10 cellular contexts compared by ENCODE assay signal in the genomic region with DNA sequence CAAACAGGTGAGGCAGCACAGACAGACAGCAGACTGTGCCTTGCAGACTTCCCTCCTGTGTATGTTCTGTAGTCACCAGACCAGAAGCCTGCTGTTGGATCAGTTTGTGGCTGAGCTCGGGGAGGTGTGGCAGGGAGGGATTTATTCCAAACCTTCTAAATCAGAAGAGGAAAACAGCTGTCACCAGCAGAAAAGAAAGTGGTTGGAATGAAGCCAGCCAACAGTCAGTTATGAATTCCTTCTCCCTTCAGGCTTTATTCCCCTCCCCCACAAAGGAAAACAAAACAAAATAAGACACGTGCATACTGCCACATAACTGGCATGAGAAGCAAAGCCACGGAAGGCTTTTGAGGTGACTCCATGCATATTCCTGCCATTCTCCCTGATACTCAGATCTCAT. TPM values are rescaled to one million over a fixed set of nuclear protein-coding genes. Genes with fewer than 3 reads are reported as not detected.
DNase-seq lines count a peak whose midpoint lies in the region; ATAC-seq and TF ChIP-seq lines count a peak whose summit lies in the region.
"Had no signal": no experiment of that assay in that cellular context is flagged by ENCODE, and none has a peak within 500 bp of the region (broad histone marks: within the 10 kb centered on the region; RNA-seq: fewer than 3 reads in every experiment).

No MANE protein-coding gene starts in this region.

- DNase-seq in GM04504 (ENCODE audit: low read depth), result peak; percentile 65
- no peak for DNase-seq in RWPE2 (ENCODE audit: low spot score)
- peak; percentile 58 to 81 for DNase-seq in fibroblast of lung (ENCODE audit: low read depth in 2 of 2)
- no peak for DNase-seq in GM20000 (ENCODE audit: low spot score)
- no peak for DNase-seq in HAP-1 (ENCODE audit: low spot score in 2 of 2)
- DNase-seq in transverse colon, result no peak
- DNase-seq in cortex of kidney (lab: John Stamatoyannopoulos, UW), result no peak
- DNase-seq: NCI-H774; stimulated activated CD4-positive, alpha-beta T cell treated with anti-CD3 and anti-CD28 coated beads, Interleukin-2, amount 100 ng/mL, for 24 hours had no signal

- no peak overlapping the region for H2AFZ ChIP-seq in fibroblast of lung (ENCODE audit: low read length)

- 44% methylated on average over 2 to 3 of the region's 3 CpGs for WGBS in transverse colon (ENCODE audit: low coverage in 1 of 2), 2 donors

- intact Hi-C loops in transverse colon (cut with DNase I; ENCODE audit: low total_unique reads), result no loop called here

- H3K4me1 ChIP-seq in RWPE2 (ENCODE audit: insufficient read depth, poor library complexity, severe bottlenecking) (peaks cover 37% of the 10 kb centered on the region), fibroblast of lung (ENCODE audit: control insufficient read depth, extremely low read depth, insufficient read depth, low read length) (peaks cover 34% of the 10 kb centered on the region), rectal smooth muscle tissue (ENCODE audit: control insufficient read depth, insufficient read depth, low read length) (peaks cover 21% of the 10 kb centered on the region), HAP-1 (no peaks in the 10 kb centered on the region; the same call in 1 of the 2 replicates), transverse colon (peaks cover 8 to 20% (median 16%) of the 10 kb centered on the region in 4 donors)

- in situ Hi-C loops in HAP-1 (cut with MboI; ENCODE audit: low sequenced_read_pairs), result no loop called here
- in situ Hi-C loops in transverse colon (cut with MboI; ENCODE audit: low pct_ligation_motif_present in 1 of 4, low pct_unique_long_range_greater_than_20kb in 1 of 4, low sequenced_read_pairs in 3 of 4), result no loop called here

- H3K4me3 ChIP-seq in RWPE2 (ENCODE audit: severe bottlenecking), result no peak overlapping the region
- H3K4me3 ChIP-seq in fibroblast of lung (replicated peaks in 1 of 4; ENCODE audit: control extremely low read depth in 1 of 4, insufficient read depth in 1 of 4, low read depth in 3 of 4, low read length in 4 of 4), result no peak overlapping the region
- no peak overlapping the region for H3K4me3 ChIP-seq in rectal smooth muscle tissue (ENCODE audit: low read length)
- no peak overlapping the region for H3K4me3 ChIP-seq in HAP-1
- H3K4me3 ChIP-seq in transverse colon, result no peak overlapping the region

- peaks cover 3% of the 10 kb centered on the region for H3K79me2 ChIP-seq in fibroblast of lung (ENCODE audit: control insufficient read depth, insufficient read depth, low read length)

- H3K9ac ChIP-seq in fibroblast of lung (ENCODE audit: insufficient read depth, low read length) (no peak overlapping the region), rectal smooth muscle tissue (ENCODE audit: low read length) (no peak overlapping the region)

- ATAC-seq in RWPE2 (ENCODE audit: low read depth), result no peak

- H3K36me3 ChIP-seq in RWPE2 (ENCODE audit: low read depth) (peaks cover 99% of the 10 kb centered on the region), fibroblast of lung (ENCODE audit: control insufficient read depth, insufficient read depth, low read length) (peaks cover 13% of the 10 kb centered on the region), rectal smooth muscle tissue (ENCODE audit: control insufficient read depth, insufficient read depth, low read length) (peaks cover 72% of the 10 kb centered on the region), HAP-1 (replicated peaks) (peaks cover 99% of the 10 kb centered on the region), transverse colon (peaks cover 0 to 65% (median 32%) of the 10 kb centered on the region in 4 donors)

- TF ChIP-seq EP300 in transverse colon (IDR thresholded peaks at IDR 0.05; ENCODE audit: low read depth), result no peak

- H3K9me3 ChIP-seq in RWPE2 (ENCODE audit: severe bottlenecking) (no peaks in the 10 kb centered on the region), fibroblast of lung (ENCODE audit: control insufficient read depth, insufficient read depth, low read depth, low read length) (no peaks in the 10 kb centered on the region), HAP-1 (no peaks in the 10 kb centered on the region), transverse colon (no peaks in the 10 kb centered on the region)

- TF ChIP-seq CTCF in RWPE2 (IDR thresholded peaks at IDR 0.05; ENCODE audit: poor library complexity, severe bottlenecking), result no peak
- no peak for TF ChIP-seq CTCF in fibroblast of lung (conservative IDR thresholded peaks at IDR 0.05 in 1 of 2, IDR thresholded peaks at IDR 0.05 in 1 of 2; ENCODE audit: low read depth in 1 of 2, low read length in 2 of 2)
- no peak for TF ChIP-seq CTCF in GM20000 (IDR thresholded peaks at IDR 0.05; ENCODE audit: extremely low read depth, missing control alignments)
- no peak for TF ChIP-seq CTCF in transverse colon (IDR thresholded peaks at IDR 0.05)

- peak overlapping the region; percentile 11 for H3K27ac ChIP-seq in RWPE2 (ENCODE audit: poor library complexity, severe bottlenecking)
- H3K27ac ChIP-seq in fibroblast of lung (ENCODE audit: insufficient read depth, low read length), result peak overlapping the region; percentile 35
- peak overlapping the region; percentile 43 for H3K27ac ChIP-seq in rectal smooth muscle tissue (ENCODE audit: low read depth, low read length)
- H3K27ac ChIP-seq in transverse colon, result no peak overlapping the region

- no peaks in the 10 kb centered on the region for H4K20me1 ChIP-seq in fibroblast of lung (ENCODE audit: control insufficient read depth, extremely low read depth, insufficient read depth, low read length)

- no peak for TF ChIP-seq POLR2A in transverse colon (IDR thresholded peaks at IDR 0.05)

- H3K4me2 ChIP-seq in fibroblast of lung (ENCODE audit: extremely low read depth, insufficient read depth, low read length), result no peak overlapping the region

- no peaks in the 10 kb centered on the region for H3K27me3 ChIP-seq in RWPE2 (ENCODE audit: insufficient read depth, poor library complexity, severe bottlenecking)
- H3K27me3 ChIP-seq in fibroblast of lung (ENCODE audit: control insufficient read depth, insufficient read depth, low read length), result no peaks in the 10 kb centered on the region
- no peaks in the 10 kb centered on the region for H3K27me3 ChIP-seq in rectal smooth muscle tissue (ENCODE audit: control insufficient read depth, insufficient read depth, low read length)
- no peaks in the 10 kb centered on the region for H3K27me3 ChIP-seq in HAP-1 (ENCODE audit: low read depth)
- no peaks in the 10 kb centered on the region for H3K27me3 ChIP-seq in transverse colon

RNA-seq across cellular contexts. Expression of a gene that starts 19.0 kb away (rescaled TPM):
- total RNA-seq in fibroblast of lung, result 17.2 and 29.6 TPM in 2 replicates
- 10.4 and 13.3 TPM in 2 replicates for polyA plus RNA-seq in fibroblast of lung
- 7.6 and 8.9 TPM in 2 replicates for polyA plus RNA-seq in fibroblast of lung (2012)
- 16.0 and 24.3 TPM in 2 replicates for polyA minus RNA-seq in fibroblast of lung (ENCODE audit: low replicate concordance)
- total RNA-seq in transverse colon, result 10 to 100 TPM; 16.1 to 32.2 (median 24.2) TPM

RNA-seq across cellular contexts. Expression of a gene that starts 57.7 kb away (rescaled TPM):
- 4.6 and 6.3 TPM in 2 replicates for total RNA-seq in fibroblast of lung
- 16.9 and 22.3 TPM in 2 replicates for polyA plus RNA-seq in fibroblast of lung
- polyA plus RNA-seq in fibroblast of lung (2012), result 14.3 and 18.7 TPM in 2 replicates
- polyA minus RNA-seq in fibroblast of lung (ENCODE audit: low replicate concordance), result 56.9 and 116 TPM in 2 replicates
- 10 to 100 TPM in 3 of 4 donors, 1 to 10 TPM in 1; 4.4 to 37.3 (median 28.0) TPM for total RNA-seq in transverse colon

Comparison
In these comparisons a context has a peak if more than half of its experiments do, and no peak if none do; other contexts are left out.
1. DNase-seq: peak in GM04504 (single experiment) and fibroblast of lung (2 of 2); none in RWPE2 (single experiment), GM20000 (single experiment), HAP-1 (0 of 2), transverse colon (single experiment) and cortex of kidney (single experiment).
2. H3K27ac ChIP-seq: peak in RWPE2 (single experiment), fibroblast of lung (single experiment) and rectal smooth muscle tissue (single experiment); none in transverse colon (0 of 4).